In the genomic region with DNA sequence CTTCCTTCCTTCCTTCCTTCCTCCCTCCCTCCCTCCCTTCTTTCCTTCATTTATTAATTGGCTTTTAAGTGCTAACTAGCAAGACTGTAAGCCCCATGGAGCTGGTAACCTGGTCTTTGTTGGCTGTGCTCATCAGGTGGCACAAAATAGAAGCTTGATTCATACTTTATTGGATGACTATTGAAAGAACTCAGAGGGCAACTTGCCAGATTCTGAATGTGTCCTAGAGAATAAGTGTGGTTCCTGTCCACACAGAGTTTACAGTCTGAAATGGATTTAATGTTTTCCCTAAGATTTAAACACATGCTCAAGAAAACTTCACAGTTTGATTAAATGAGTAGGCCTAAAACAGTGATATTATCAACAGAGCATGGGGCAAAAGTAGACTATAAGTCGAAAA, we compare ENCODE assay signal across 39 cellular contexts. TPM values are rescaled to one million over a fixed set of nuclear protein-coding genes. Genes with fewer than 3 reads are reported as not detected.
"Had no signal": no experiment of that assay in that cellular context is flagged by ENCODE, and none has a peak within 500 bp of the region (broad histone marks: within the 10 kb centered on the region; RNA-seq: fewer than 3 reads in every experiment).

No MANE protein-coding gene starts in this region.

- H3K36me3 ChIP-seq: adrenal gland, ascending aorta, brain microvascular endothelial cell, breast epithelium, cardiac muscle cell had no signal

- H3K27me3 ChIP-seq: ascending aorta, body of pancreas, brain microvascular endothelial cell, cardiac muscle cell had no signal

- H3K4me3 Mint-ChIP-seq: activated naive CD4-positive, alpha-beta T cell treated with anti-CD3 and anti-CD28 coated beads for 36 hours; activated naive CD4-positive, alpha-beta T cell treated with anti-CD3 and anti-CD28 coated beads, Interleukin-2, amount 10 ng/mL, durations not matched to agents 7 days and 5 days; activated naive CD4-positive, alpha-beta T cell treated with anti-CD3 and anti-CD28 coated beads, Interleukin-2, amount 50 U/mL, for 24 hours; activated naive CD8-positive, alpha-beta T cell; activated naive CD8-positive, alpha-beta T cell treated with anti-CD3 and anti-CD28 coated beads for 36 hours; activated naive CD8-positive, alpha-beta T cell treated with anti-CD3 and anti-CD28 coated beads, Interleukin-2, amount 10 ng/mL, durations not matched to agents 7 days and 5 days; activated naive CD8-positive, alpha-beta T cell treated with anti-CD3 and anti-CD28 coated beads, Interleukin-2, amount 50 U/mL, for 24 hours; activated T-cell treated with anti-CD3 and anti-CD28 coated beads, Interleukin-2, amount 50 U/mL, for 24 hours; activated T-cell treated with anti-CD3 and anti-CD28 coated beads, Interleukin-2, amount 50 U/mL, for 4 hours; activated T-cell treated with anti-CD3 and anti-CD28 coated beads, Interleukin-2, amount 50 U/mL, for 72 hours; activated T-helper 1 cell treated with anti-CD3 and anti-CD28 coated beads, Interleukin-12 subunit alpha, Interleukin-12 subunit beta, Interleukin-2, Interleukin-4 antibody, amounts not matched to agents 30 ng/mL and 10 ng/mL and 1 ng/mL, durations not matched to agents 14 hours and 24 hours and 36 hours; activated T-helper 17 cell treated with anti-CD3 and anti-CD28 coated beads, Interleukin-2, amount 50 U/mL, for 72 hours; central memory CD8-positive, alpha-beta T cell had no signal

- ATAC-seq: activated naive CD4-positive, alpha-beta T cell treated with anti-CD3 and anti-CD28 coated beads, Interleukin-2, amount 50 U/mL, for 72 hours; activated naive CD8-positive, alpha-beta T cell treated with anti-CD3 and anti-CD28 coated beads, Interleukin-2, amount 50 U/mL, for 24 hours; activated T-cell treated with anti-CD3 and anti-CD28 coated beads, Interleukin-2, amount 50 U/mL, for 4 hours; activated T-cell treated with anti-CD3 and anti-CD28 coated beads, Interleukin-2, amount 50 U/mL, for 72 hours; activated T-helper 17 cell treated with anti-CD3 and anti-CD28 coated beads, Interleukin-2, amount 50 U/mL, for 72 hours; body of pancreas had no signal

- H3K36me3 Mint-ChIP-seq: activated naive CD4-positive, alpha-beta T cell treated with anti-CD3 and anti-CD28 coated beads, Interleukin-2, amount 50 U/mL, for 24 hours; activated naive CD8-positive, alpha-beta T cell; activated naive CD8-positive, alpha-beta T cell treated with anti-CD3 and anti-CD28 coated beads for 36 hours; activated naive CD8-positive, alpha-beta T cell treated with anti-CD3 and anti-CD28 coated beads, Interleukin-2, amount 10 ng/mL, durations not matched to agents 7 days and 5 days; brain had no signal

- H3K9me3 Mint-ChIP-seq: activated naive CD4-positive, alpha-beta T cell treated with anti-CD3 and anti-CD28 coated beads, Interleukin-2, amount 10 ng/mL, durations not matched to agents 7 days and 5 days; activated naive CD4-positive, alpha-beta T cell treated with anti-CD3 and anti-CD28 coated beads, Interleukin-2, amount 50 U/mL, for 24 hours; activated naive CD4-positive, alpha-beta T cell treated with anti-CD3 and anti-CD28 coated beads, Interleukin-2, amount 50 U/mL, for 72 hours; activated naive CD8-positive, alpha-beta T cell treated with anti-CD3 and anti-CD28 coated beads for 36 hours; activated T-cell treated with anti-CD3 and anti-CD28 coated beads, Interleukin-2, amount 50 U/mL, for 24 hours; activated T-cell treated with anti-CD3 and anti-CD28 coated beads, Interleukin-2, amount 50 U/mL, for 4 hours; activated T-cell treated with anti-CD3 and anti-CD28 coated beads, Interleukin-2, amount 50 U/mL, for 72 hours; activated T-helper 17 cell treated with anti-CD3 and anti-CD28 coated beads, Interleukin-2, amount 50 U/mL, for 72 hours; activated T-helper 2 cell treated with anti-CD3 and anti-CD28 coated beads, Interferon-gamma antibody, Interleukin-2, Interleukin-4, amounts not matched to agents 10 μg/mL and 5 μg/mL and 100 μg/mL, durations not matched to agents 14 hours and 24 hours and 36 hours; central memory CD8-positive, alpha-beta T cell had no signal

- H3K27ac ChIP-seq: adrenal gland, ascending aorta, body of pancreas, brain microvascular endothelial cell, breast epithelium, cardiac muscle cell had no signal

- H3K27ac Mint-ChIP-seq: activated naive CD4-positive, alpha-beta T cell treated with anti-CD3 and anti-CD28 coated beads for 36 hours; activated naive CD4-positive, alpha-beta T cell treated with anti-CD3 and anti-CD28 coated beads, Interleukin-2, amount 10 ng/mL, durations not matched to agents 7 days and 5 days; activated naive CD4-positive, alpha-beta T cell treated with anti-CD3 and anti-CD28 coated beads, Interleukin-2, amount 50 U/mL, for 24 hours; activated naive CD4-positive, alpha-beta T cell treated with anti-CD3 and anti-CD28 coated beads, Interleukin-2, amount 50 U/mL, for 72 hours; activated naive CD8-positive, alpha-beta T cell; activated naive CD8-positive, alpha-beta T cell treated with anti-CD3 and anti-CD28 coated beads for 36 hours; activated naive CD8-positive, alpha-beta T cell treated with anti-CD3 and anti-CD28 coated beads, Interleukin-2, amount 10 ng/mL, durations not matched to agents 7 days and 5 days; activated naive CD8-positive, alpha-beta T cell treated with anti-CD3 and anti-CD28 coated beads, Interleukin-2, amount 50 U/mL, for 24 hours; activated T-cell treated with anti-CD3 and anti-CD28 coated beads, Interleukin-2, amount 50 U/mL, for 24 hours; activated T-cell treated with anti-CD3 and anti-CD28 coated beads, Interleukin-2, amount 50 U/mL, for 72 hours; activated T-helper 1 cell treated with anti-CD3 and anti-CD28 coated beads, Interleukin-12 subunit alpha, Interleukin-12 subunit beta, Interleukin-2, Interleukin-4 antibody, amounts not matched to agents 30 ng/mL and 10 ng/mL and 1 ng/mL, durations not matched to agents 14 hours and 24 hours and 36 hours; activated T-helper 17 cell treated with anti-CD3 and anti-CD28 coated beads, Interleukin-2, amount 50 U/mL, for 72 hours; activated T-helper 2 cell treated with anti-CD3 and anti-CD28 coated beads, Interferon-gamma antibody, Interleukin-2, Interleukin-4, amounts not matched to agents 10 μg/mL and 5 μg/mL and 100 μg/mL, durations not matched to agents 14 hours and 24 hours and 36 hours had no signal

- H3K4me3 ChIP-seq: adrenal gland, ascending aorta, body of pancreas, breast epithelium, cardiac muscle cell had no signal

- FAIRE-seq: astrocyte, bronchial epithelial cell, colon had no signal

- H3K4me1 Mint-ChIP-seq: activated naive CD4-positive, alpha-beta T cell treated with anti-CD3 and anti-CD28 coated beads, Interleukin-2, amount 50 U/mL, for 24 hours; activated naive CD8-positive, alpha-beta T cell treated with anti-CD3 and anti-CD28 coated beads, Interleukin-2, amount 10 ng/mL, durations not matched to agents 7 days and 5 days; activated T-helper 17 cell treated with anti-CD3 and anti-CD28 coated beads, Interleukin-2, amount 50 U/mL, for 72 hours; central memory CD8-positive, alpha-beta T cell had no signal

- DNase-seq: activated effector memory CD4-positive, alpha-beta T cell treated with anti-CD3 and anti-CD28 coated beads, Interleukin-2, amount 50 U/mL, for 16 hours; activated effector memory CD4-positive, alpha-beta T cell treated with Interleukin-2 at 50 U/mL for 16 hours; activated gamma-delta T cell; activated gamma-delta T cell treated with Interleukin-2 at 50 U/mL for 16 hours; activated naive CD4-positive, alpha-beta T cell; activated naive CD4-positive, alpha-beta T cell treated with anti-CD3 and anti-CD28 coated beads for 36 hours; activated naive CD4-positive, alpha-beta T cell treated with anti-CD3 and anti-CD28 coated beads, Interleukin-2, amount 10 ng/mL, durations not matched to agents 7 days and 5 days; activated naive CD4-positive, alpha-beta T cell treated with anti-CD3 and anti-CD28 coated beads, Interleukin-2, amount 50 U/mL, for 16 hours; activated naive CD4-positive, alpha-beta T cell treated with Interleukin-2 at 50 U/mL for 16 hours; activated naive CD8-positive, alpha-beta T cell treated with anti-CD3 and anti-CD28 coated beads for 36 hours; activated naive CD8-positive, alpha-beta T cell treated with anti-CD3 and anti-CD28 coated beads, Interleukin-2, amount 10 ng/mL, durations not matched to agents 7 days and 5 days; activated naive CD8-positive, alpha-beta T cell treated with anti-CD3 and anti-CD28 coated beads, Interleukin-2, amount 50 U/mL, for 24 hours; activated T-cell treated with anti-CD3 and anti-CD28 coated beads, Interleukin-2, amount 50 U/mL, for 24 hours; activated T-cell treated with anti-CD3 and anti-CD28 coated beads, Interleukin-2, amount 50 U/mL, for 4 hours; activated T-cell treated with anti-CD3 and anti-CD28 coated beads, Interleukin-2, amount 50 U/mL, for 48 hours; activated T-cell treated with anti-CD3 and anti-CD28 coated beads, Interleukin-2, amount 50 U/mL, for 72 hours; adrenal gland; amniotic stem cell; amygdala; aorta; body of pancreas; brain microvascular endothelial cell; caudate nucleus; central memory CD4-positive, alpha-beta T cell; cerebellar nuclear complex had no signal

- H3K9me3 ChIP-seq: adrenal gland, ascending aorta, body of pancreas, breast epithelium had no signal

- H3K4me1 ChIP-seq: adrenal gland, breast epithelium had no signal

RNA-seq across cellular contexts. Expression of a gene that starts 3.1 kb away (rescaled TPM):
- total RNA-seq: activated naive CD4-positive, alpha-beta T cell treated with anti-CD3 and anti-CD28 coated beads for 36 hours; activated naive CD4-positive, alpha-beta T cell treated with anti-CD3 and anti-CD28 coated beads, Interleukin-2, amount 50 U/mL, for 72 hours; activated naive CD8-positive, alpha-beta T cell treated with anti-CD3 and anti-CD28 coated beads for 36 hours; activated naive CD8-positive, alpha-beta T cell treated with anti-CD3 and anti-CD28 coated beads, Interleukin-2, amount 10 ng/mL, durations not matched to agents 7 days and 5 days; activated T-cell treated with anti-CD3 and anti-CD28 coated beads, Interleukin-2, amount 50 U/mL, for 4 hours; activated T-cell treated with anti-CD3 and anti-CD28 coated beads, Interleukin-2, amount 50 U/mL, for 72 hours; activated T-helper 17 cell treated with anti-CD3 and anti-CD28 coated beads, Interleukin-2, amount 50 U/mL, for 72 hours; bronchial epithelial cell had no signal
